ENCODE assay signal across 1 cellular context in genomic region chr12:39375206-39375808, GRCh38.
TF ChIP-seq lines count a peak whose summit lies in the region.

No MANE protein-coding gene starts in this region.

TF ChIP-seq in K562, 482 proteins besides CTCF, POLR2A, EP300 and RAD21 (continued from another document):
- TF ChIP-seq, protein P1, sequence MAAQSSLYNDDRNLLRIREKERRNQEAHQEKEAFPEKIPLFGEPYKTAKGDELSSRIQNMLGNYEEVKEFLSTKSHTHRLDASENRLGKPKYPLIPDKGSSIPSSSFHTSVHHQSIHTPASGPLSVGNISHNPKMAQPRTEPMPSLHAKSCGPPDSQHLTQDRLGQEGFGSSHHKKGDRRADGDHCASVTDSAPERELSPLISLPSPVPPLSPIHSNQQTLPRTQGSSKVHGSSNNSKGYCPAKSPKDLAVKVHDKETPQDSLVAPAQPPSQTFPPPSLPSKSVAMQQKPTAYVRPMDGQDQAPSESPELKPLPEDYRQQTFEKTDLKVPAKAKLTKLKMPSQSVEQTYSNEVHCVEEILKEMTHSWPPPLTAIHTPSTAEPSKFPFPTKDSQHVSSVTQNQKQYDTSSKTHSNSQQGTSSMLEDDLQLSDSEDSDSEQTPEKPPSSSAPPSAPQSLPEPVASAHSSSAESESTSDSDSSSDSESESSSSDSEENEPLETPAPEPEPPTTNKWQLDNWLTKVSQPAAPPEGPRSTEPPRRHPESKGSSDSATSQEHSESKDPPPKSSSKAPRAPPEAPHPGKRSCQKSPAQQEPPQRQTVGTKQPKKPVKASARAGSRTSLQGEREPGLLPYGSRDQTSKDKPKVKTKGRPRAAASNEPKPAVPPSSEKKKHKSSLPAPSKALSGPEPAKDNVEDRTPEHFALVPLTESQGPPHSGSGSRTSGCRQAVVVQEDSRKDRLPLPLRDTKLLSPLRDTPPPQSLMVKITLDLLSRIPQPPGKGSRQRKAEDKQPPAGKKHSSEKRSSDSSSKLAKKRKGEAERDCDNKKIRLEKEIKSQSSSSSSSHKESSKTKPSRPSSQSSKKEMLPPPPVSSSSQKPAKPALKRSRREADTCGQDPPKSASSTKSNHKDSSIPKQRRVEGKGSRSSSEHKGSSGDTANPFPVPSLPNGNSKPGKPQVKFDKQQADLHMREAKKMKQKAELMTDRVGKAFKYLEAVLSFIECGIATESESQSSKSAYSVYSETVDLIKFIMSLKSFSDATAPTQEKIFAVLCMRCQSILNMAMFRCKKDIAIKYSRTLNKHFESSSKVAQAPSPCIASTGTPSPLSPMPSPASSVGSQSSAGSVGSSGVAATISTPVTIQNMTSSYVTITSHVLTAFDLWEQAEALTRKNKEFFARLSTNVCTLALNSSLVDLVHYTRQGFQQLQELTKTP (IDR thresholded peaks at IDR 0.05; ENCODE audit: low read depth in 1 of 2, partially characterized antibody in 2 of 2), result no peak
- no peak for TF ChIP-seq NFIX (CRISPR knock-in tag; IDR thresholded peaks at IDR 0.05; ENCODE audit: low read depth)
- TF ChIP-seq, protein P2, sequence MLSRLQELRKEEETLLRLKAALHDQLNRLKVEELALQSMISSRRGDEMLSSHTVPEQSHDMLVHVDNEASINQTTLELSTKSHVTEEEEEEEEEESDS (CRISPR knock-in tag; IDR thresholded peaks at IDR 0.05), result no peak
- TF ChIP-seq, protein P3, sequence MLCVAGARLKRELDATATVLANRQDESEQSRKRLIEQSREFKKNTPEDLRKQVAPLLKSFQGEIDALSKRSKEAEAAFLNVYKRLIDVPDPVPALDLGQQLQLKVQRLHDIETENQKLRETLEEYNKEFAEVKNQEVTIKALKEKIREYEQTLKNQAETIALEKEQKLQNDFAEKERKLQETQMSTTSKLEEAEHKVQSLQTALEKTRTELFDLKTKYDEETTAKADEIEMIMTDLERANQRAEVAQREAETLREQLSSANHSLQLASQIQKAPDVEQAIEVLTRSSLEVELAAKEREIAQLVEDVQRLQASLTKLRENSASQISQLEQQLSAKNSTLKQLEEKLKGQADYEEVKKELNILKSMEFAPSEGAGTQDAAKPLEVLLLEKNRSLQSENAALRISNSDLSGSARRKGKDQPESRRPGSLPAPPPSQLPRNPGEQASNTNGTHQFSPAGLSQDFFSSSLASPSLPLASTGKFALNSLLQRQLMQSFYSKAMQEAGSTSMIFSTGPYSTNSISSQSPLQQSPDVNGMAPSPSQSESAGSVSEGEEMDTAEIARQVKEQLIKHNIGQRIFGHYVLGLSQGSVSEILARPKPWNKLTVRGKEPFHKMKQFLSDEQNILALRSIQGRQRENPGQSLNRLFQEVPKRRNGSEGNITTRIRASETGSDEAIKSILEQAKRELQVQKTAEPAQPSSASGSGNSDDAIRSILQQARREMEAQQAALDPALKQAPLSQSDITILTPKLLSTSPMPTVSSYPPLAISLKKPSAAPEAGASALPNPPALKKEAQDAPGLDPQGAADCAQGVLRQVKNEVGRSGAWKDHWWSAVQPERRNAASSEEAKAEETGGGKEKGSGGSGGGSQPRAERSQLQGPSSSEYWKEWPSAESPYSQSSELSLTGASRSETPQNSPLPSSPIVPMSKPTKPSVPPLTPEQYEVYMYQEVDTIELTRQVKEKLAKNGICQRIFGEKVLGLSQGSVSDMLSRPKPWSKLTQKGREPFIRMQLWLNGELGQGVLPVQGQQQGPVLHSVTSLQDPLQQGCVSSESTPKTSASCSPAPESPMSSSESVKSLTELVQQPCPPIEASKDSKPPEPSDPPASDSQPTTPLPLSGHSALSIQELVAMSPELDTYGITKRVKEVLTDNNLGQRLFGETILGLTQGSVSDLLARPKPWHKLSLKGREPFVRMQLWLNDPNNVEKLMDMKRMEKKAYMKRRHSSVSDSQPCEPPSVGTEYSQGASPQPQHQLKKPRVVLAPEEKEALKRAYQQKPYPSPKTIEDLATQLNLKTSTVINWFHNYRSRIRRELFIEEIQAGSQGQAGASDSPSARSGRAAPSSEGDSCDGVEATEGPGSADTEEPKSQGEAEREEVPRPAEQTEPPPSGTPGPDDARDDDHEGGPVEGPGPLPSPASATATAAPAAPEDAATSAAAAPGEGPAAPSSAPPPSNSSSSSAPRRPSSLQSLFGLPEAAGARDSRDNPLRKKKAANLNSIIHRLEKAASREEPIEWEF (CRISPR knock-in tag; IDR thresholded peaks at IDR 0.05), result no peak
- TF ChIP-seq, protein P4, sequence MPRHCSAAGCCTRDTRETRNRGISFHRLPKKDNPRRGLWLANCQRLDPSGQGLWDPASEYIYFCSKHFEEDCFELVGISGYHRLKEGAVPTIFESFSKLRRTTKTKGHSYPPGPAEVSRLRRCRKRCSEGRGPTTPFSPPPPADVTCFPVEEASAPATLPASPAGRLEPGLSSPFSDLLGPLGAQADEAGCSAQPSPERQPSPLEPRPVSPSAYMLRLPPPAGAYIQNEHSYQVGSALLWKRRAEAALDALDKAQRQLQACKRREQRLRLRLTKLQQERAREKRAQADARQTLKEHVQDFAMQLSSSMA (CRISPR knock-in tag; IDR thresholded peaks at IDR 0.05), result no peak
